ENCODE assay signal across 8 cellular contexts in the genomic region with DNA sequence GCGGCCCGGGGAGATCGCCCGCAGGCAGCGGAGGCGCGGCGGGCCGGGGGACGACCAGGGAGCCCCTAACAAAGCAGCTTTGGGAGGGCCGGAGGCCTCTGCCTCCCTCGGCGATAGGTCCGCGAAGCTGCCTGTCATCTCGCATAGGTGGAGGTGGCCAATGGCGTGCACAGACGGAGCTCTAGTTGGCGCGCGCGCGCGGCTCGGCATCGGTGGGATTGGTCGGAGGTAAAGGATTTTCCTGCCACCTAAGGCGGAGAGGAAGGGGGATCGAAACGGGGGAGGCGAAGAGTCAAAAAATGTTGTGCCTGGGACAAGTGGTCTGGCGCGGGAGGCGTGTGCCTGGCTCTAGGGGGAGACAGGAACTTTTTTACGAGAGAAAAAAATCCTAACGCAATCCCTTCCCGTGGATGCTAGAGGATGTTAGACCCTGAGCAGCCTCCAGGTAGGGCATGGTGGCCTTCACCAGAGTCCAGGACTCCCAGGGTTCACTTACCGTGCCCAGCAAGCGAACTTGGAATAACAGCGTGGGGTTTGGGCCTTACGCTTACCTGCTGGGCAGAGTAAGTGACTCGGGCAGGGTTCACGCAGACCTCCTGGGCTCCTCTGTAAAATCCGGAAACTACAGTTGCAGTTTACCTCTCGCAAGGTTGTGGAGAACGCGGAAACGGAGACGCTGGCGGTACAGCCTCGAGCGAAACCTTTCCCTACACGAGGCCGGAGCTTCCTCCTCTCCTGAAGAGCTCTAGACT.
A peak's percentile ranks its signal among the peaks of the same experiment; 100 is the strongest.
DNase-seq lines count a peak whose midpoint lies in the region; ATAC-seq and TF ChIP-seq lines count a peak whose summit lies in the region.

No MANE protein-coding gene starts in this region.

- 57% methylated on average over 16 of the region's 54 CpGs for WGBS in right lobe of liver (ENCODE audit: insufficient coverage, low coverage, low lambda C conversion rate, missing lambda C conversion rate)

- ATAC-seq in GM18519 (IDR thresholded peaks at IDR 0.05; ENCODE audit: low FRiP score, unreplicated experiment) (peak; percentile 68), HG03039 (IDR thresholded peaks at IDR 0.05; ENCODE audit: unreplicated experiment) (peak; percentile 72), right lobe of liver (peak; percentile 77 to 80 (median 79))

- H3K4me3 ChIP-seq in right lobe of liver: peak overlapping the region; percentile 51 to 58 (median 53)

- peak; percentile 98 for DNase-seq in NCI-H2196 (lab: John Stamatoyannopoulos, UW; ENCODE audit: unreplicated experiment)
- peak; percentile 89 for DNase-seq in activated CD4-positive, alpha-beta T cell treated with anti-CD3 and anti-CD28 coated beads, Interleukin-2, amount 50 U/mL, for 1 hour
- peak; percentile 86 for DNase-seq in dedifferentiated amniotic fluid mesenchymal stem cell (ENCODE audit: extremely low spot score)
- peak; percentile 81 to 88 (median 85) for DNase-seq in right lobe of liver
- DNase-seq in stimulated activated CD4-positive, alpha-beta T cell treated with anti-CD3 and anti-CD28 coated beads, Interleukin-4, amount 100 ng/mL, for 1 hour: peak; percentile 97
- no peak for DNase-seq in GM10266 (ENCODE audit: extremely low spot score)

- H3K36me3 ChIP-seq in right lobe of liver: no peaks in the 10 kb centered on the region

- TF ChIP-seq CTCF in right lobe of liver (IDR thresholded peaks at IDR 0.05): no peak
- no peak for TF ChIP-seq CTCF in GM10266 (IDR thresholded peaks at IDR 0.05; ENCODE audit: control insufficient read depth, insufficient read depth, low read depth, missing control alignments)

- H3K27ac ChIP-seq in right lobe of liver: no peak overlapping the region

- H3K4me1 ChIP-seq in right lobe of liver: no peaks in the 10 kb centered on the region

- no peak for TF ChIP-seq POLR2A in right lobe of liver (IDR thresholded peaks at IDR 0.05)

- intact Hi-C loops in right lobe of liver (cut with DNase I): no loop called here

- no peaks in the 10 kb centered on the region for H3K9me3 ChIP-seq in right lobe of liver

- no peaks in the 10 kb centered on the region for H3K27me3 ChIP-seq in right lobe of liver
